Comparison of ENCODE assay signal across 8 cellular contexts in the genomic region with DNA sequence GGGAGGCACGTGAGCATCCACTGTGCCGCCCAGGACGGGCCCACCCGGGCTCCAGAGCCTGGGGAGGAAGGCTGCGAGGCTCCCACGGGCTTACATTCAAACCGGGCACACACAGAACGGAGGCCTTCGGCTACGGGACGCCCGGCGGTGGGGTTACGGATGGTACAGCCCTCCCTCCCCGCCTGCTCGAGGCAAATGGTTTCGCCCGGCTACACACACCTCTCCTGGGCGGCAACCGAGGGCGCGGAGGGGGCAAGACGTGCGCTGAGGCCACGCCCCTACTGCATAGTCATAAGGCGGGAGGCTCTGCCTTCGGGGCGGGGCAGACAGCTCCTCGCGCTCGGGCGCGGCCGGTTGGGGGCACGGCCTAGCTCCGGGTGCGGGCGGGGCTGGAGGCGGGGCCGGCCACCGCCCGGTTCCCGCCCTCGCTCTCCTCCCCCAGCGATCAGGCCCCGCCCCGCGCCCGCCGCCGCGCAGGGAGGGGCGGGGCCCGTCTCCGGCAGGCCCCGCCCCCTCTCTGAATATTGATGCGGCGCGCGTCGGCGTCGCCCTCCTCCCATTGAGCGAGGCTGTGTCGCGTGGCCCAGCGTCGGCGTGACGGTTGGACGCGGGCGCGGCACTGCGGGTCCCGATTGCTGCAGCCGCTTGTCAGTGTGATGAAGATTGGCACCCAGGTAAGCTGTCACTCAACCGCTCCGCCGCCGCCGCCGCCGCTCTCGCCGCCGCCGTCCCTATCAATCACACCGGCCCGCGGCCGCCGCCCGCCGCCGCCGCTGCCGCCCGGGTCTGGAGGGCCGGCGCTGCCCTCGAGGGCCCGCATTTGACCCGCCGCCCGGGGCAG. TPM values are rescaled to one million over a fixed set of nuclear protein-coding genes. Genes with fewer than 3 reads are reported as not detected.
DNase-seq lines count a peak whose midpoint lies in the region; ATAC-seq and TF ChIP-seq lines count a peak whose summit lies in the region.

Gene PKNOX1 (plus strand): TSS at position 572 of the 841 bp plus-strand sequence. CDS start 29,820 bp downstream, outside the sequence.

- no peak for TF ChIP-seq CTCF in colonic mucosa (IDR thresholded peaks at IDR 0.05)

- H3K9me3 Mint-ChIP-seq in activated CD4-positive, alpha-beta T cell treated with anti-CD3 and anti-CD28 coated beads, Interleukin-2, amount 10 ng/mL, durations not matched to agents 24 days and 14 days = no peaks in the 10 kb centered on the region

- peak within 1 kb of the TSS; percentile 88 to 93 for H3K9ac ChIP-seq in colonic mucosa (ENCODE audit: low read depth in 2 of 2, low read length in 2 of 2)

- no peaks in the 10 kb centered on the region for H3K36me3 ChIP-seq in colonic mucosa

- intact Hi-C loops in activated CD4-positive, alpha-beta T cell treated with anti-CD3 and anti-CD28 coated beads, Interleukin-2, amount 10 ng/mL, durations not matched to agents 24 days and 14 days (cut with micrococcal nuclease) = loop anchor here (1.0 to 10.0 kb wide), 4 partner anchors 81 to 1841 kb away; partner anchors contain the start of genes CFAP410, NDUFV3, SUMO3 and WDR4
- intact Hi-C loops in colonic mucosa (cut with DNase I) = no loop called here

- peaks cover 22% of the 10 kb centered on the region for H3K36me3 Mint-ChIP-seq in activated CD4-positive, alpha-beta T cell treated with anti-CD3 and anti-CD28 coated beads, Interleukin-2, amount 10 ng/mL, durations not matched to agents 24 days and 14 days (ENCODE audit: low read depth)

- H3K4me3 Mint-ChIP-seq in activated CD4-positive, alpha-beta T cell treated with anti-CD3 and anti-CD28 coated beads, Interleukin-2, amount 10 ng/mL, durations not matched to agents 24 days and 14 days = peak within 1 kb of the TSS; percentile 90

- H3K27ac ChIP-seq in colonic mucosa (peak within 1 kb of the TSS; percentile 90), layer of hippocampus (ENCODE audit: low read depth, low read length) (peak within 1 kb of the TSS; percentile 95)

- no peaks in the 10 kb centered on the region for H3K27me3 Mint-ChIP-seq in activated CD4-positive, alpha-beta T cell treated with anti-CD3 and anti-CD28 coated beads, Interleukin-2, amount 10 ng/mL, durations not matched to agents 24 days and 14 days

- H3K27ac Mint-ChIP-seq in activated CD4-positive, alpha-beta T cell treated with anti-CD3 and anti-CD28 coated beads, Interleukin-2, amount 10 ng/mL, durations not matched to agents 24 days and 14 days = peak within 1 kb of the TSS; percentile 94

- H3K27me3 ChIP-seq in colonic mucosa = no peaks in the 10 kb centered on the region
- no peaks in the 10 kb centered on the region for H3K27me3 ChIP-seq in layer of hippocampus (ENCODE audit: control insufficient read depth, insufficient read depth, low read length)

- peak; percentile 75 to 100 (median 99) for DNase-seq in C1 segment of cervical spinal cord (lab: John Stamatoyannopoulos, UW)
- DNase-seq in NCI-H526 treated with DMSO at 0.1 percent for 48 hours (lab: John Stamatoyannopoulos, UW) = peak; percentile 97
- DNase-seq in activated CD4-positive, alpha-beta T cell treated with anti-CD3 and anti-CD28 coated beads, Interleukin-2, amount 10 ng/mL, durations not matched to agents 24 days and 14 days = peak; percentile 100
- peak; percentile 99 for DNase-seq in colonic mucosa
- peak; percentile 94 to 98 (median 98) for DNase-seq in stimulated activated CD4-positive, alpha-beta T cell treated with anti-CD3 and anti-CD28 coated beads, Interleukin-1b, Interleukin-23, amount 100 ng/mL, for 24 hours (ENCODE audit: low read depth in 4 of 4, low spot score in 1 of 4)

- peaks cover 4% of the 10 kb centered on the region for H3K4me1 ChIP-seq in colonic mucosa

- no peaks in the 10 kb centered on the region for H3K9me3 ChIP-seq in colonic mucosa

- ATAC-seq in GM19351 (IDR thresholded peaks at IDR 0.05; ENCODE audit: unreplicated experiment) = peak; percentile 83
- peak; percentile 76 for ATAC-seq in HG03520 (IDR thresholded peaks at IDR 0.05; ENCODE audit: unreplicated experiment)

- peaks cover 26% of the 10 kb centered on the region for H3K4me1 Mint-ChIP-seq in activated CD4-positive, alpha-beta T cell treated with anti-CD3 and anti-CD28 coated beads, Interleukin-2, amount 10 ng/mL, durations not matched to agents 24 days and 14 days

- peak within 1 kb of the TSS; percentile 68 for H3K4me3 ChIP-seq in colonic mucosa

RNA-seq across cellular contexts. Expression of gene PKNOX1, which starts in this region (rescaled TPM):
- 23.1 and 26.2 TPM in 2 replicates for total RNA-seq in activated CD4-positive, alpha-beta T cell treated with anti-CD3 and anti-CD28 coated beads, Interleukin-2, amount 10 ng/mL, durations not matched to agents 24 days and 14 days
- 10 to 100 TPM; 15.4 to 16.6 TPM for total RNA-seq in colonic mucosa

Comparison
In these comparisons a context has a peak if more than half of its experiments do, and no peak if none do; other contexts are left out.
1. Peak in every context shown above with its lines: DNase-seq, ATAC-seq, H3K4me3 ChIP-seq and H3K27ac ChIP-seq.